In the genomic region with DNA sequence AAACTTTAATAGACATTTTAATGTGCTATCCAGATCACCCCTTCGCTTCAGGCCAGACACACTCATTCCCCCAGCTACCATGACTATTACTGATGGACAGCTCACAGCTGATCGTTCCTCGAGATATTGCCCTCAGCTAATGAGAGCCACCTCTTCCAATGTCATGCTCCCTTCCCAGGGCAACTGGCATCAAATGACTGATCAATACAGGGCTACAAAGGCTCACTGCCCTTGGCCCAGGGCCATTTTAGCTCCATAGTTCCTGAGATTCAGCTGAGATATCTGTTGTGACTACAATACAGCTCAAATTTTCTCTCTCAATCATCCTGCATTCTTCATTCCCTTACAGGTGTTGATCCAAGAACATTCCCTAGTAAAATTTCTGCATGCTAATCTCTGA, we compare ENCODE assay signal across 35 cellular contexts.
"Had no signal": no experiment of that assay in that cellular context is flagged by ENCODE, and none has a peak within 500 bp of the region (broad histone marks: within the 10 kb centered on the region; RNA-seq: fewer than 3 reads in every experiment).

No MANE protein-coding gene starts in this region.

- FAIRE-seq: astrocyte, TTC549 had no signal

- ATAC-seq: activated CD8-positive, alpha-beta T cell treated with anti-CD3 and anti-CD28 coated beads for 36 hours; activated naive CD4-positive, alpha-beta T cell treated with anti-CD3 and anti-CD28 coated beads, Interleukin-2, amount 50 U/mL, for 72 hours; activated T-cell treated with anti-CD3 and anti-CD28 coated beads, Interleukin-2, amount 50 U/mL, for 4 hours; activated T-cell treated with anti-CD3 and anti-CD28 coated beads, Interleukin-2, amount 50 U/mL, for 72 hours; activated T-helper 17 cell treated with anti-CD3 and anti-CD28 coated beads, Interleukin-2, amount 50 U/mL, for 72 hours; body of pancreas had no signal

- H3K4me3 ChIP-seq: adrenal gland, body of pancreas, breast epithelium, cardiac muscle cell had no signal

- H3K27ac ChIP-seq: adrenal gland, body of pancreas, brain microvascular endothelial cell, breast epithelium, cardiac muscle cell, VCaP had no signal

- H3K27me3 ChIP-seq: adrenal gland, body of pancreas, brain microvascular endothelial cell, breast epithelium, cardiac muscle cell had no signal

- H3K4me1 ChIP-seq: adrenal gland, body of pancreas, breast epithelium had no signal

- DNase-seq: activated B cell treated with CpG ODN at 0.5 μM for 24 hours; activated CD4-positive, alpha-beta memory T cell treated with anti-CD3 and anti-CD28 coated beads for 36 hours; activated CD4-positive, alpha-beta T cell treated with anti-CD3 and anti-CD28 coated beads for 4 hours; activated CD4-positive, alpha-beta T cell treated with anti-CD3 and anti-CD28 coated beads, Interleukin-2, amount 10 ng/mL, durations not matched to agents 24 days and 14 days; activated CD4-positive, alpha-beta T cell treated with anti-CD3 and anti-CD28 coated beads, Interleukin-2, amount 50 U/mL, for 1 hour; activated CD4-positive, alpha-beta T cell treated with anti-CD3 and anti-CD28 coated beads, Interleukin-2, amount 50 U/mL, for 4 hours; activated CD4-positive, CD25-positive, alpha-beta regulatory T cell treated with anti-CD3 and anti-CD28 coated beads, Interleukin-2, amount 50 U/mL, for 72 hours; activated CD8-positive, alpha-beta memory T cell treated with anti-CD3 and anti-CD28 coated beads, Interleukin-2, amount 50 U/mL, for 4 hours; activated CD8-positive, alpha-beta T cell treated with anti-CD3 and anti-CD28 coated beads for 36 hours; activated effector memory CD4-positive, alpha-beta T cell treated with anti-CD3 and anti-CD28 coated beads, Interleukin-2, amount 50 U/mL, for 16 hours; activated gamma-delta T cell treated with Interleukin-2 at 50 U/mL for 16 hours; activated naive CD4-positive, alpha-beta T cell; activated naive CD4-positive, alpha-beta T cell treated with anti-CD3 and anti-CD28 coated beads for 36 hours; activated naive CD4-positive, alpha-beta T cell treated with anti-CD3 and anti-CD28 coated beads, Interleukin-2, amount 50 U/mL, for 16 hours; activated naive CD8-positive, alpha-beta T cell treated with anti-CD3 and anti-CD28 coated beads for 36 hours; activated T-cell treated with anti-CD3 and anti-CD28 coated beads for 4 hours; activated T-cell treated with anti-CD3 and anti-CD28 coated beads, Interleukin-2, amount 50 U/mL, for 1 hour; activated T-cell treated with anti-CD3 and anti-CD28 coated beads, Interleukin-2, amount 50 U/mL, for 4 hours; activated T-cell treated with anti-CD3 and anti-CD28 coated beads, Interleukin-2, amount 50 U/mL, for 72 hours; adrenal gland; amniotic stem cell; aorta; body of pancreas; brain microvascular endothelial cell; caudate nucleus; T-helper 1 cell; T-helper 2 cell; T-helper 9 cell had no signal

- H3K9me3 ChIP-seq: adrenal gland, body of pancreas, breast epithelium had no signal

- H3K36me3 ChIP-seq: adrenal gland, brain microvascular endothelial cell, breast epithelium, cardiac muscle cell had no signal
